8 cellular contexts compared by ENCODE assay signal in genomic region chr14:69191340-69192111, GRCh38. TPM values are rescaled to one million over a fixed set of nuclear protein-coding genes. Genes with fewer than 3 reads are reported as not detected.
A peak's percentile ranks its signal among the peaks of the same experiment; 100 is the strongest.
DNase-seq lines count a peak whose midpoint lies in the region; ATAC-seq and TF ChIP-seq lines count a peak whose summit lies in the region.

Gene EXD2, plus strand, starts transcription at chr14:69191498. Its CDS starts 17,973 bp downstream, at chr14:69209471.

- no peak for TF ChIP-seq CTCF in prostate gland (IDR thresholded peaks at IDR 0.05)

- H3K4me1 ChIP-seq in prostate gland (replicated peaks): no peaks in the 10 kb centered on the region

- H3K4me3 ChIP-seq in GM08714 (ENCODE audit: low read length): peak within 1 kb of the TSS; percentile 81
- H3K4me3 ChIP-seq in prostate gland: peak within 1 kb of the TSS; percentile 72 to 78

- no peaks in the 10 kb centered on the region for H3K9me3 ChIP-seq in prostate gland

- DNase-seq in NCI-H1105 treated with DMSO at 0.1 percent for 48 hours (lab: John Stamatoyannopoulos, UW): peak; percentile 96
- peak; percentile 21 to 71 (median 45) for DNase-seq in T-helper 1 cell
- peak; percentile 30 to 91 (median 77) for DNase-seq in amygdala (lab: John Stamatoyannopoulos, UW)
- DNase-seq in left ventricle myocardium superior: peak; percentile 90
- peak; percentile 90 for DNase-seq in prostate gland (ENCODE audit: low spot score)
- DNase-seq in ureter (ENCODE audit: low spot score): peak; percentile 92

- peak within 1 kb of the TSS; percentile 83 for H3K27ac ChIP-seq in prostate gland

- no peaks in the 10 kb centered on the region for H3K27me3 ChIP-seq in prostate gland (replicated peaks; ENCODE audit: insufficient read depth)

- ATAC-seq in HG02588 (IDR thresholded peaks at IDR 0.05; ENCODE audit: unreplicated experiment): peak; percentile 84
- peak; percentile 99 for ATAC-seq in left ventricle myocardium superior

- WGBS in prostate gland: under 1% methylated on average over 54 of the region's 58 CpGs

- H3K36me3 ChIP-seq in prostate gland: no peaks in the 10 kb centered on the region

- TF ChIP-seq POLR2A in prostate gland (IDR thresholded peaks at IDR 0.05): peak; percentile 28

- intact Hi-C loops in left ventricle myocardium superior (cut with micrococcal nuclease): loop anchor here (10.0 kb wide), 1 partner anchor 57 kb away; no protein-coding TSS in a partner anchor
- intact Hi-C loops in prostate gland (cut with DNase I): no loop called here

RNA-seq across cellular contexts. Expression of gene EXD2, which starts in this region (rescaled TPM):
- total RNA-seq in left ventricle myocardium superior (17.7 TPM), prostate gland (10 to 100 TPM; 22.7 to 25.3 TPM), ureter (21.0 TPM)

Comparison
In these comparisons a context has a peak if more than half of its experiments do, and no peak if none do; other contexts are left out.
1. Peak in every context shown above with its lines: DNase-seq, ATAC-seq, H3K4me3 ChIP-seq and H3K27ac ChIP-seq.
2. DNase-seq: peak in every context shown above with its lines; median percentile 96 in NCI-H1105 treated with DMSO at 0.1 percent for 48 hours; 92 in ureter; 90 in left ventricle myocardium superior; 90 in prostate gland; 77 in amygdala; 45 in T-helper 1 cell.